ENCODE assay signal across 10 cellular contexts in genomic region chr5:154367101-154367500, GRCh38.
DNase-seq lines count a peak whose midpoint lies in the region; ATAC-seq and TF ChIP-seq lines count a peak whose summit lies in the region.
"Had no signal": no experiment of that assay in that cellular context is flagged by ENCODE, and none has a peak within 500 bp of the region (broad histone marks: within the 10 kb centered on the region; RNA-seq: fewer than 3 reads in every experiment).

No MANE protein-coding gene starts in this region.

- ATAC-seq in heart right ventricle (no peak), Right ventricle myocardium superior (ENCODE audit: poor library complexity) (no peak), HG03342 (IDR thresholded peaks at IDR 0.05; ENCODE audit: unreplicated experiment) (peak; percentile 79), HG03457 (IDR thresholded peaks at IDR 0.05; ENCODE audit: unreplicated experiment) (no peak)

- TF ChIP-seq CTCF in heart right ventricle (IDR thresholded peaks at IDR 0.05) (no peak), endodermal cell (conservative IDR thresholded peaks at IDR 0.05) (no peak), tibial nerve (IDR thresholded peaks at IDR 0.05) (no peak)

- peak overlapping the region; percentile 74 for H3K27ac Mint-ChIP-seq in endodermal cell
- H3K27ac Mint-ChIP-seq: B cell had no signal

- intact Hi-C loops in heart right ventricle (cut with DNase I) (no loop called here), Right ventricle myocardium superior (cut with DNase I) (no loop called here)

- peaks cover 2 to 81% (median 68%) of the 10 kb centered on the region in 9 donors for H3K4me1 ChIP-seq in heart right ventricle
- peaks cover 27% of the 10 kb centered on the region for H3K4me1 ChIP-seq in endodermal cell (ENCODE audit: control insufficient read depth, insufficient read depth, low read length)
- H3K4me1 ChIP-seq in tibial nerve = peaks cover 0 to 54% (median 8%) of the 10 kb centered on the region in 4 donors

- DNase-seq in heart right ventricle (no peak), Right ventricle myocardium superior (no peak), endodermal cell (no peak), tibial nerve (ENCODE audit: low spot score in 2 of 2) (no peak), NCI-H1417 treated with DMSO at 0.1 percent for 48 hours (lab: John Stamatoyannopoulos, UW) (no peak), DMS153 (lab: John Stamatoyannopoulos, UW) (no peak)
- DNase-seq: activated CD8-positive, alpha-beta memory T cell treated with anti-CD3 and anti-CD28 coated beads for 24 hours had no signal

- H3K9ac ChIP-seq in endodermal cell (ENCODE audit: extremely low read depth, low read length, poor library complexity, severe bottlenecking) = no peak overlapping the region

- no peak overlapping the region for H3K4me3 Mint-ChIP-seq in endodermal cell
- H3K4me3 Mint-ChIP-seq: B cell had no signal

- H3K4me3 ChIP-seq in heart right ventricle = no peak overlapping the region
- H3K4me3 ChIP-seq in endodermal cell (ENCODE audit: low read length) = no peak overlapping the region
- no peak overlapping the region for H3K4me3 ChIP-seq in tibial nerve

- no peak for TF ChIP-seq POLR2A in tibial nerve (IDR thresholded peaks at IDR 0.05)

- no peaks in the 10 kb centered on the region for H3K36me3 Mint-ChIP-seq in endodermal cell (ENCODE audit: low read depth)

- no peaks in the 10 kb centered on the region for H3K27me3 Mint-ChIP-seq in endodermal cell (ENCODE audit: insufficient read depth)
- H3K27me3 Mint-ChIP-seq: B cell had no signal

- H3K4me1 Mint-ChIP-seq in endodermal cell = peaks cover 43% of the 10 kb centered on the region
- H3K4me1 Mint-ChIP-seq: B cell had no signal

- 96% methylated on average over 1 of the region's 1 CpG for WGBS in heart right ventricle, 2 donors
- 97 to 100% methylated on average over 1 of the region's 1 CpG for WGBS in endodermal cell (ENCODE audit: insufficient coverage in 1 of 2, insufficient read length in 1 of 2), 2 experiments
- 91 to 100% methylated on average over 1 of the region's 1 CpG for WGBS in tibial nerve, 2 donors

- H3K27ac ChIP-seq in heart right ventricle = peak overlapping the region in 8 of 10 donors; percentile 42 to 87 (median 72)
- no peak overlapping the region for H3K27ac ChIP-seq in endodermal cell (ENCODE audit: low read depth, low read length)
- peak overlapping the region in 3 of 4 donors; percentile 35 to 76 (median 66) for H3K27ac ChIP-seq in tibial nerve

- no peak for TF ChIP-seq EP300 in tibial nerve (IDR thresholded peaks at IDR 0.05)

- H3K27me3 ChIP-seq in heart right ventricle (no peaks in the 10 kb centered on the region), endodermal cell (ENCODE audit: control insufficient read depth, insufficient read depth, low read length, poor library complexity, severe bottlenecking) (no peaks in the 10 kb centered on the region), tibial nerve (no peaks in the 10 kb centered on the region)

- H3K9me3 ChIP-seq in heart right ventricle (no peaks in the 10 kb centered on the region), endodermal cell (ENCODE audit: control insufficient read depth, low read length) (no peaks in the 10 kb centered on the region), tibial nerve (no peaks in the 10 kb centered on the region)

- H3K9me3 Mint-ChIP-seq in endodermal cell = no peaks in the 10 kb centered on the region

- H3K36me3 ChIP-seq in heart right ventricle (no peaks in the 10 kb centered on the region), endodermal cell (ENCODE audit: control insufficient read depth, insufficient read depth, low read length) (peaks cover 12% of the 10 kb centered on the region), tibial nerve (no peaks in the 10 kb centered on the region)
